In the genomic region with DNA sequence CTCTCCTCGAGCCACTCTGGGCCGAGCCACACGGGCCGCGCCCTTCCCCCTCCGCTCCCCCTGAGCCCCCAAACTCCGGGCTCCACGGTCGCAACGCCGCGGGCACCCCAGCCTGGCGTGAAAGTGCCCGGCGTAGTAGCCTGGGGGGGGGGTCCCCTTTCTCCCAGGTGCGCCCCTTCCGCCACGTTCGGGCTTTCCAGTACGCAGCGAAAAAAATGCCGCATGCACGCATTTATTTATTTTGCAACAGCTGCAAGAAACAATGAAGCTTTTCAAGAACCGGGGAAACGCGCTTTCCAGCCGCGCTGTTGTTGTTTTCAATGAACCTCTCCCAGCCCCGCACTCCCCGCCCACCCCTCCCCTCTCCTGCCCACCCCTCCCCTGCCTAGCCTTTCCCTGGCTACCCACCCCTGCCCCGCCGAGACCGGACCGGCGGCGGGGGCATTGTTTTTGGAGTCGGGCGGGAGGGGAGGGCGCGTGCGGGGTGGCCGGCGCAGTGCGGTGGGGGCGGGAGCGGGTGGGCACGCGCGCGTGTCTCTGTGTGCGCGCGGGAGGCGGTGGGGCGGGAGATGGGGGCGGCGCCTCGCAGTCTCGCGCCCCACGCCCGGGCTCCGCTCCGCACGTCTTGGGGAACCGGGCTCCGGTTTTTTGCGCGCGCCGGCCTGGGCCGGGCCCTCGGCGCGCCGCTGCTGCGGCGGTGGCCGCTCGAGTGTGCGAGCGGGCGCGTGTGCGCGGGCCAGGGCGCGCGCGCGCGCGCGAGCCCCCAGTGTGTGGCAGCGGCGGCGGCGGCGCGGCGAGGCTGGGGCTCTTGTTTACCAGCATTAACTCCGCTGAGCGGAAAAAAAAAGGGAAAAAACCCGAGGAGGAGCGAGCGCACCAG, we compare ENCODE assay signal across 1 cellular context.
TF ChIP-seq lines count a peak whose summit lies in the region.

A gene (plus strand): TSS at position 766 of the 880 bp plus-strand sequence. CDS start 1,043 bp downstream, outside the sequence.

TF ChIP-seq in WTC11, 78 proteins besides CTCF, POLR2A, EP300 and RAD21 (continued from another document):
- TF ChIP-seq, protein P1, sequence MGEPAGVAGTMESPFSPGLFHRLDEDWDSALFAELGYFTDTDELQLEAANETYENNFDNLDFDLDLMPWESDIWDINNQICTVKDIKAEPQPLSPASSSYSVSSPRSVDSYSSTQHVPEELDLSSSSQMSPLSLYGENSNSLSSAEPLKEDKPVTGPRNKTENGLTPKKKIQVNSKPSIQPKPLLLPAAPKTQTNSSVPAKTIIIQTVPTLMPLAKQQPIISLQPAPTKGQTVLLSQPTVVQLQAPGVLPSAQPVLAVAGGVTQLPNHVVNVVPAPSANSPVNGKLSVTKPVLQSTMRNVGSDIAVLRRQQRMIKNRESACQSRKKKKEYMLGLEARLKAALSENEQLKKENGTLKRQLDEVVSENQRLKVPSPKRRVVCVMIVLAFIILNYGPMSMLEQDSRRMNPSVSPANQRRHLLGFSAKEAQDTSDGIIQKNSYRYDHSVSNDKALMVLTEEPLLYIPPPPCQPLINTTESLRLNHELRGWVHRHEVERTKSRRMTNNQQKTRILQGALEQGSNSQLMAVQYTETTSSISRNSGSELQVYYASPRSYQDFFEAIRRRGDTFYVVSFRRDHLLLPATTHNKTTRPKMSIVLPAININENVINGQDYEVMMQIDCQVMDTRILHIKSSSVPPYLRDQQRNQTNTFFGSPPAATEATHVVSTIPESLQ (CRISPR knock-in tag; IDR thresholded peaks at IDR 0.05): no peak
- TF ChIP-seq, protein P2, sequence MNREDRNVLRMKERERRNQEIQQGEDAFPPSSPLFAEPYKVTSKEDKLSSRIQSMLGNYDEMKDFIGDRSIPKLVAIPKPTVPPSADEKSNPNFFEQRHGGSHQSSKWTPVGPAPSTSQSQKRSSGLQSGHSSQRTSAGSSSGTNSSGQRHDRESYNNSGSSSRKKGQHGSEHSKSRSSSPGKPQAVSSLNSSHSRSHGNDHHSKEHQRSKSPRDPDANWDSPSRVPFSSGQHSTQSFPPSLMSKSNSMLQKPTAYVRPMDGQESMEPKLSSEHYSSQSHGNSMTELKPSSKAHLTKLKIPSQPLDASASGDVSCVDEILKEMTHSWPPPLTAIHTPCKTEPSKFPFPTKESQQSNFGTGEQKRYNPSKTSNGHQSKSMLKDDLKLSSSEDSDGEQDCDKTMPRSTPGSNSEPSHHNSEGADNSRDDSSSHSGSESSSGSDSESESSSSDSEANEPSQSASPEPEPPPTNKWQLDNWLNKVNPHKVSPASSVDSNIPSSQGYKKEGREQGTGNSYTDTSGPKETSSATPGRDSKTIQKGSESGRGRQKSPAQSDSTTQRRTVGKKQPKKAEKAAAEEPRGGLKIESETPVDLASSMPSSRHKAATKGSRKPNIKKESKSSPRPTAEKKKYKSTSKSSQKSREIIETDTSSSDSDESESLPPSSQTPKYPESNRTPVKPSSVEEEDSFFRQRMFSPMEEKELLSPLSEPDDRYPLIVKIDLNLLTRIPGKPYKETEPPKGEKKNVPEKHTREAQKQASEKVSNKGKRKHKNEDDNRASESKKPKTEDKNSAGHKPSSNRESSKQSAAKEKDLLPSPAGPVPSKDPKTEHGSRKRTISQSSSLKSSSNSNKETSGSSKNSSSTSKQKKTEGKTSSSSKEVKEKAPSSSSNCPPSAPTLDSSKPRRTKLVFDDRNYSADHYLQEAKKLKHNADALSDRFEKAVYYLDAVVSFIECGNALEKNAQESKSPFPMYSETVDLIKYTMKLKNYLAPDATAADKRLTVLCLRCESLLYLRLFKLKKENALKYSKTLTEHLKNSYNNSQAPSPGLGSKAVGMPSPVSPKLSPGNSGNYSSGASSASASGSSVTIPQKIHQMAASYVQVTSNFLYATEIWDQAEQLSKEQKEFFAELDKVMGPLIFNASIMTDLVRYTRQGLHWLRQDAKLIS (CRISPR knock-in tag; IDR thresholded peaks at IDR 0.05; ENCODE audit: borderline replicate concordance): no peak
- TF ChIP-seq, protein P3, sequence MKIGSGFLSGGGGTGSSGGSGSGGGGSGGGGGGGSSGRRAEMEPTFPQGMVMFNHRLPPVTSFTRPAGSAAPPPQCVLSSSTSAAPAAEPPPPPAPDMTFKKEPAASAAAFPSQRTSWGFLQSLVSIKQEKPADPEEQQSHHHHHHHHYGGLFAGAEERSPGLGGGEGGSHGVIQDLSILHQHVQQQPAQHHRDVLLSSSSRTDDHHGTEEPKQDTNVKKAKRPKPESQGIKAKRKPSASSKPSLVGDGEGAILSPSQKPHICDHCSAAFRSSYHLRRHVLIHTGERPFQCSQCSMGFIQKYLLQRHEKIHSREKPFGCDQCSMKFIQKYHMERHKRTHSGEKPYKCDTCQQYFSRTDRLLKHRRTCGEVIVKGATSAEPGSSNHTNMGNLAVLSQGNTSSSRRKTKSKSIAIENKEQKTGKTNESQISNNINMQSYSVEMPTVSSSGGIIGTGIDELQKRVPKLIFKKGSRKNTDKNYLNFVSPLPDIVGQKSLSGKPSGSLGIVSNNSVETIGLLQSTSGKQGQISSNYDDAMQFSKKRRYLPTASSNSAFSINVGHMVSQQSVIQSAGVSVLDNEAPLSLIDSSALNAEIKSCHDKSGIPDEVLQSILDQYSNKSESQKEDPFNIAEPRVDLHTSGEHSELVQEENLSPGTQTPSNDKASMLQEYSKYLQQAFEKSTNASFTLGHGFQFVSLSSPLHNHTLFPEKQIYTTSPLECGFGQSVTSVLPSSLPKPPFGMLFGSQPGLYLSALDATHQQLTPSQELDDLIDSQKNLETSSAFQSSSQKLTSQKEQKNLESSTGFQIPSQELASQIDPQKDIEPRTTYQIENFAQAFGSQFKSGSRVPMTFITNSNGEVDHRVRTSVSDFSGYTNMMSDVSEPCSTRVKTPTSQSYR (CRISPR knock-in tag; IDR thresholded peaks at IDR 0.05): no peak
- no peak for TF ChIP-seq CBFB (CRISPR knock-in tag; IDR thresholded peaks at IDR 0.05; ENCODE audit: low read depth)
